13 cellular contexts compared by ENCODE assay signal in genomic region chr7:114070246-114070645, GRCh38.
"Had no signal": no experiment of that assay in that cellular context is flagged by ENCODE, and none has a peak within 500 bp of the region (broad histone marks: within the 10 kb centered on the region; RNA-seq: fewer than 3 reads in every experiment).

No MANE protein-coding gene starts in this region.

- H3K27ac ChIP-seq: left ventricle myocardium inferior, skin epidermis, thyroid gland, vagina had no signal

- FAIRE-seq: frontal cortex, keratinocyte had no signal

- H3K9me3 ChIP-seq: thyroid gland, vagina had no signal

- H3K4me1 ChIP-seq: left ventricle myocardium inferior, thyroid gland, vagina had no signal

- H3K4me3 ChIP-seq: left ventricle myocardium inferior, skin epidermis, thyroid gland, vagina had no signal

- H3K36me3 ChIP-seq: left ventricle myocardium inferior, thyroid gland, vagina had no signal

- ATAC-seq: activated T-helper 17 cell treated with anti-CD3 and anti-CD28 coated beads, Interleukin-2, amount 50 U/mL, for 72 hours had no signal

- H3K27me3 ChIP-seq: thyroid gland, vagina had no signal

- DNase-seq: activated CD4-positive, alpha-beta T cell treated with anti-CD3 and anti-CD28 coated beads, Interleukin-2, amount 50 U/mL, for 1 hour; activated naive CD4-positive, alpha-beta T cell treated with anti-CD3 and anti-CD28 coated beads for 36 hours; activated T-cell treated with anti-CD3 and anti-CD28 coated beads for 4 hours; central memory CD4-positive, alpha-beta T cell; endodermal cell; left ventricle myocardium inferior; mesenchymal stem cell; thyroid gland had no signal
